Comparison of ENCODE assay signal across 1 cellular context in genomic region chr2:218008060-218009040, GRCh38.
TF ChIP-seq lines count a peak whose summit lies in the region.

No MANE protein-coding gene starts in this region.

TF ChIP-seq in Ishikawa, 13 proteins besides CTCF, POLR2A, EP300 and RAD21 (continued from another document):
- TF ChIP-seq USF1 (IDR thresholded peaks at IDR 0.05) (no peak), CEBPB (IDR thresholded peaks at IDR 0.05) (no peak), TCF12 (IDR thresholded peaks at IDR 0.05; ENCODE audit: low read depth) (no peak), MAX (IDR thresholded peaks at IDR 0.05) (no peak), NFIC (IDR thresholded peaks at IDR 0.05) (no peak), EGR1 (IDR thresholded peaks at IDR 0.05) (no peak)
TF ChIP-seq in Ishikawa: peak in this region for 1.
